Comparison of ENCODE assay signal across 9 cellular contexts in genomic region chr3:19887122-19887521, GRCh38. TPM values are rescaled to one million over a fixed set of nuclear protein-coding genes. Genes with fewer than 3 reads are reported as not detected.
A peak's percentile ranks its signal among the peaks of the same experiment; 100 is the strongest.
DNase-seq lines count a peak whose midpoint lies in the region; ATAC-seq, FAIRE-seq and TF ChIP-seq lines count a peak whose summit lies in the region.
"Not testable (repeated sequence)": the region's sequence is repeated elsewhere in the genome, so short reads cannot be mapped to it uniquely, and the experiment has no call there.
"Had no signal": no experiment of that assay in that cellular context is flagged by ENCODE, and none has a peak within 500 bp of the region (broad histone marks: within the 10 kb centered on the region; RNA-seq: fewer than 3 reads in every experiment).

No MANE protein-coding gene starts in this region.

- not testable (repeated sequence) for BruUV-seq in K562 (replicated peaks; lab: Mats Ljungman, UMichigan); HepG2 (replicated peaks; lab: Mats Ljungman, UMichigan)

- H3K27me3 ChIP-seq in K562 (ENCODE audit: control insufficient read depth in 2 of 2, insufficient read depth in 2 of 2, low read length in 2 of 2); HepG2 (ENCODE audit: control insufficient read depth in 1 of 2, insufficient read depth in 2 of 2, low read length in 2 of 2): not testable (repeated sequence)

- not testable (repeated sequence) for H4K20me1 ChIP-seq in K562 (replicated peaks; ENCODE audit: control insufficient read depth, insufficient read depth, low read length); HepG2 (ENCODE audit: insufficient read depth, low read length)

- FAIRE-seq in A549 (lab: Jason Lieb, UNC); K562 (lab: Jason Lieb, UNC); HepG2 (lab: Jason Lieb, UNC): not testable (repeated sequence)

- 91% methylated on average over 4 of the region's 4 CpGs for WGBS in A549 (ENCODE audit: missing lambda C conversion rate)
- 91% methylated on average over 3 of the region's 4 CpGs for WGBS in K562 (ENCODE audit: insufficient coverage, low coverage, missing lambda C conversion rate)
- WGBS in HepG2 (ENCODE audit: low lambda C conversion rate), result 29% methylated on average over 4 of the region's 4 CpGs

- H3K27me3 Mint-ChIP-seq in stimulated activated naive B cell treated with anti-CD40 and anti-IgM and Interleukin-4, amounts not matched to agents 10 μg/mL and 1 μg/mL and 100 μg/mL, for 72 hours, result not testable (repeated sequence)

- DNase-seq in A549 (ENCODE audit: low read depth in 1 of 2, low spot score in 1 of 2); K562 (ENCODE audit: extremely low read depth in 1 of 4, low spot score in 3 of 4); HepG2 (ENCODE audit: low spot score); stimulated activated naive B cell treated with anti-CD40 and anti-IgM and Interleukin-4, amounts not matched to agents 10 μg/mL and 1 μg/mL and 100 μg/mL, for 72 hours: not testable (repeated sequence)

- not testable (repeated sequence) for TF ChIP-seq EP300 in A549 (IDR thresholded peaks at IDR 0.05); K562 (IDR thresholded peaks at IDR 0.05; ENCODE audit: low read length); HepG2 (IDR thresholded peaks at IDR 0.05; ENCODE audit: low read depth in 2 of 2, low read length in 2 of 2); HepG2 (CRISPR knock-in tag; IDR thresholded peaks at IDR 0.05; ENCODE audit: borderline replicate concordance)

- H3K36me3 ChIP-seq in K562 (ENCODE audit: control insufficient read depth, insufficient read depth, low read length); HepG2 (replicated peaks in 1 of 2; ENCODE audit: control insufficient read depth in 1 of 2, insufficient read depth in 2 of 2, low read length in 2 of 2): not testable (repeated sequence)

- peak overlapping the region; percentile 39; the same call in 1 of the 3 replicates for H3K4me2 ChIP-seq in A549
- not testable (repeated sequence) for H3K4me2 ChIP-seq in K562 (ENCODE audit: insufficient read depth, low read length); HepG2 (ENCODE audit: low read depth, low read length)

- not testable (repeated sequence) for H3K4me3 Mint-ChIP-seq in stimulated activated naive B cell treated with anti-CD40 and anti-IgM and Interleukin-4, amounts not matched to agents 10 μg/mL and 1 μg/mL and 100 μg/mL, for 72 hours

- not testable (repeated sequence) for H3K9me3 Mint-ChIP-seq in stimulated activated naive B cell treated with anti-CD40 and anti-IgM and Interleukin-4, amounts not matched to agents 10 μg/mL and 1 μg/mL and 100 μg/mL, for 72 hours

- POLR2A ChIA-PET in A549 (lab: Yijun Ruan, JAX), result interaction anchor here (0.7 to 1.5 kb wide), 2 partner anchors 11 to 58 kb away, joined by 3 to 5 read pairs; no protein-coding TSS in a partner anchor
- POLR2A ChIA-PET in K562 (lab: Yijun Ruan, JAX), result interaction anchor here (2.6 to 3.0 kb wide), 2 partner anchors 11 to 61 kb away, joined by 10 to 12 read pairs; partner anchors contain the start of gene RAB5A
- POLR2A ChIA-PET in HepG2 (lab: Yijun Ruan, JAX), result not testable (repeated sequence)

- in situ Hi-C loops in K562 (cut with MboI); HepG2 (cut with HindIII; ENCODE audit: extremely low pct_ligation_motif_present, low pct_unique_long_range_greater_than_20kb): not testable (repeated sequence)

- not testable (repeated sequence) for TF ChIP-seq CTCF in A549 (IDR thresholded peaks at IDR 0.05); K562 (IDR thresholded peaks at IDR 0.05 in 2 of 3, conservative IDR thresholded peaks at IDR 0.05 in 1 of 3; ENCODE audit: insufficient read depth in 2 of 3, low read depth in 1 of 3, low read length in 3 of 3); HepG2 (CRISPR knock-in tag; IDR thresholded peaks at IDR 0.05)

- CTCF ChIA-PET in A549 (lab: Yijun Ruan, JAX), result interaction anchor here (0.6 to 2.3 kb wide), 10 partner anchors 9 to 1910 kb away, joined by 3 to 12 read pairs (median 3); partner anchors contain the start of genes EFHB and KAT2B
- CTCF ChIA-PET in K562 (lab: Yijun Ruan, JAX; ENCODE audit: low intra/inter-chr PET ratio); HepG2 (lab: Yijun Ruan, JAX; ENCODE audit: low intra/inter-chr PET ratio, low total read pairs): not testable (repeated sequence)

- TF ChIP-seq RAD21 in A549 (conservative IDR thresholded peaks at IDR 0.05 in 1 of 2, IDR thresholded peaks at IDR 0.05 in 1 of 2); K562 (CRISPR knock-in tag; conservative IDR thresholded peaks at IDR 0.05 in 1 of 2, IDR thresholded peaks at IDR 0.05 in 1 of 2); HepG2 (CRISPR knock-in tag; IDR thresholded peaks at IDR 0.05): not testable (repeated sequence)

- TF ChIP-seq POLR2A in A549 (IDR thresholded peaks at IDR 0.05; ENCODE audit: low read length); K562 (conservative IDR thresholded peaks at IDR 0.05); HepG2 (IDR thresholded peaks at IDR 0.05; ENCODE audit: insufficient read depth in 1 of 2, low read depth in 2 of 2, low read length in 2 of 2): not testable (repeated sequence)

- H3K4me1 Mint-ChIP-seq in stimulated activated naive B cell treated with anti-CD40 and anti-IgM and Interleukin-4, amounts not matched to agents 10 μg/mL and 1 μg/mL and 100 μg/mL, for 72 hours, result not testable (repeated sequence)

- not testable (repeated sequence) for H3K36me3 Mint-ChIP-seq in stimulated activated naive B cell treated with anti-CD40 and anti-IgM and Interleukin-4, amounts not matched to agents 10 μg/mL and 1 μg/mL and 100 μg/mL, for 72 hours

- H3K27ac ChIP-seq in A549, result peak overlapping the region; percentile 50 to 91; a peak in 5 of 6 replicates
- not testable (repeated sequence) for H3K27ac ChIP-seq in K562 (ENCODE audit: extremely low read depth, low read depth, low read length); HepG2 (ENCODE audit: extremely low read length, insufficient read depth, low read length)

- peak overlapping the region; percentile 20 for H3K27ac Mint-ChIP-seq in stimulated activated naive B cell treated with anti-CD40 and anti-IgM and Interleukin-4, amounts not matched to agents 10 μg/mL and 1 μg/mL and 100 μg/mL, for 72 hours

- ATAC-seq in A549; K562; HepG2; stimulated activated naive B cell treated with anti-CD40 and anti-IgM and Interleukin-4, amounts not matched to agents 10 μg/mL and 1 μg/mL and 100 μg/mL, for 72 hours (replicated peaks): not testable (repeated sequence)

- intact Hi-C loops in K562 (cut with micrococcal nuclease), result loop anchor here (5.0 kb wide), 4 partner anchors 45 to 435 kb away; partner anchors contain the start of genes EFHB and SGO1
- intact Hi-C loops in HepG2 (cut with micrococcal nuclease; ENCODE audit: unreplicated experiment), result loop anchor here (2.0 to 5.0 kb wide), 2 partner anchors 62 to 300 kb away; partner anchors contain the start of gene SGO1

- H3K4me3 ChIP-seq in A549; K562; HepG2 (replicated peaks in 1 of 3; ENCODE audit: insufficient read depth in 1 of 3, low read depth in 2 of 3, low read length in 3 of 3): not testable (repeated sequence)

- not testable (repeated sequence) for H3K9ac ChIP-seq in K562 (ENCODE audit: insufficient read depth in 1 of 2, low read depth in 2 of 2, low read length in 2 of 2); HepG2 (ENCODE audit: insufficient read depth, low read depth, low read length)

- not testable (repeated sequence) for H3K79me2 ChIP-seq in K562 (ENCODE audit: control insufficient read depth, insufficient read depth, low read length); HepG2 (ENCODE audit: insufficient read depth, low read length)

- not testable (repeated sequence) for H3K9me1 ChIP-seq in K562 (ENCODE audit: control insufficient read depth, insufficient read depth, low read length)

- H3K9me3 ChIP-seq in A549; K562 (replicated peaks; ENCODE audit: control insufficient read depth, insufficient read depth, low read depth, low read length); HepG2 (ENCODE audit: low read length): not testable (repeated sequence)

- 0 out of 2 replicates have a peak overlapping the region, but pooled peaks have one; percentile 40 for H2AFZ ChIP-seq in K562 (ENCODE audit: low read depth, low read length)
- H2AFZ ChIP-seq in HepG2 (ENCODE audit: low read length), result not testable (repeated sequence)

- H3K4me1 ChIP-seq in A549 (peaks cover 54% of the 10 kb centered on the region), K562 (replicated peaks in 1 of 2; ENCODE audit: control insufficient read depth in 2 of 2, insufficient read depth in 2 of 2, low read length in 2 of 2) (peaks cover 0 to 17% of the 10 kb centered on the region in 2 experiments; a peak in 3 of 5 replicates), HepG2 (ENCODE audit: insufficient read depth, low read length) (peaks cover 15% of the 10 kb centered on the region; the same call in 1 of the 2 replicates)

RNA-seq across cellular contexts. Expression of gene EFHB, which starts 46.9 kb away (rescaled TPM):
- polyA plus RNA-seq in A549 (2011; rRNA removed) (1.9 and 2.1 TPM in 2 replicates), A549 (2017; fragmentation: RNase III; extraction: RNeasy Plus Mini Kit Qiagen cat#74134 plus additional on column Dnase treatment) (2.1 to 2.8 TPM (median 2.7 TPM) in 3 replicates), K562 (2011; rRNA removed) (1.4 and 2.3 TPM in 2 replicates), K562 (2014; fragmentation: Illumina TruSeq; extraction: Trizol) (2.5 and 3.6 TPM in 2 replicates), K562 (2014; fragmentation: Nextera tagmentation; extraction: Ambion mirVana) (1 to 10 TPM; 1.5 to 2.0 TPM), K562 (2014; rRNA removed) (1.8 and 2.4 TPM in 2 replicates), HepG2 (2011; rRNA removed) (0.42 and 0.69 TPM in 2 replicates)
- polyA plus RNA-seq in A549 (2012; cell fraction: cytosol; rRNA removed), result 0.52 and 0.67 TPM in 2 replicates
- 0.29 and 0.92 TPM in 2 replicates for polyA plus RNA-seq in A549 (2012; cell fraction: nucleus; rRNA removed)
- 1.4 and 1.7 TPM in 2 replicates for polyA minus RNA-seq in A549 (2011; rRNA and poly(A)+ RNA removed)
- 2.6 and 4.1 TPM in 2 replicates for total RNA-seq in K562 (2011; cell fraction: chromatin; rRNA removed; ENCODE audit: low replicate concordance)
- 6.8 and 7.6 TPM in 2 replicates for total RNA-seq in K562 (2011; cell fraction: nucleolus; rRNA removed)
- total RNA-seq in K562 (2011; cell fraction: nucleoplasm; rRNA removed), result 7.9 and 9.7 TPM in 2 replicates
- total RNA-seq in K562 (2014; rRNA removed) (2.0 and 4.0 TPM in 2 replicates), K562 (2014; rRNA removed; fragmentation: Illumina TruSeq; extraction: Trizol) (1.6 and 1.7 TPM in 2 replicates), K562 (2015; rRNA removed; fragmentation: Illumina TruSeq; extraction: Trizol) (1.5 and 1.7 TPM in 2 replicates), K562 (2021) (1.5 and 2.0 TPM in 2 replicates), HepG2 (2016; rRNA removed; fragmentation: Illumina TruSeq; extraction: Trizol) (0.15 TPM in 1 of 2 replicates, not detected in the other)
- 0.86 and 1.1 TPM in 2 replicates for polyA plus RNA-seq in K562 (2011; cell fraction: cytosol; rRNA removed)
- 5.7 and 7.3 TPM in 2 replicates for polyA plus RNA-seq in K562 (2011; cell fraction: nucleus; rRNA removed)
- polyA plus RNA-seq in K562 (2012), result 2.5 and 2.6 TPM in 2 replicates
- polyA minus RNA-seq in K562 (2011; rRNA and poly(A)+ RNA removed), result 2.9 and 3.0 TPM in 2 replicates
- polyA minus RNA-seq in K562 (2011; cell fraction: cytosol; rRNA and poly(A)+ RNA removed), result 1.7 TPM in 1 of 2 replicates, not detected in the other
- polyA minus RNA-seq in K562 (2011; cell fraction: nucleus; rRNA and poly(A)+ RNA removed), result 6.3 and 8.2 TPM in 2 replicates
- total RNA-seq in HepG2 (2016; cell fraction: cytosol; rRNA removed; fragmentation: Illumina TruSeq; extraction: Trizol; ENCODE audit: low read depth), result not detected in 2 replicates
- 0.35 and 0.40 TPM in 2 replicates for total RNA-seq in HepG2 (2016; cell fraction: insoluble cytoplasmic fraction; rRNA removed; fragmentation: Illumina TruSeq; extraction: Trizol)
- 0.24 TPM in 1 of 2 replicates, not detected in the other for total RNA-seq in HepG2 (2016; cell fraction: membrane; rRNA removed; fragmentation: Illumina TruSeq; extraction: Trizol)
- total RNA-seq in HepG2 (2016; cell fraction: nucleus; rRNA removed; fragmentation: Illumina TruSeq; extraction: Trizol), result 0.50 TPM in 1 of 2 replicates, not detected in the other
- polyA plus RNA-seq in HepG2 (2011; cell fraction: cytosol; rRNA removed), result 0.38 TPM in 1 of 2 replicates, not detected in the other
- 0.14 and 1.0 TPM in 2 replicates for polyA plus RNA-seq in HepG2 (2011; cell fraction: nucleus; rRNA removed)
- polyA plus RNA-seq in HepG2 (2012), result 1.1 TPM in 1 of 2 replicates, not detected in the other
- polyA plus RNA-seq in HepG2 (2016; cell fraction: cytosol; fragmentation: Illumina TruSeq; extraction: Trizol; ENCODE audit: low read depth), result 0.28 TPM in 1 of 2 replicates, not detected in the other
- polyA plus RNA-seq in HepG2 (2016; cell fraction: insoluble cytoplasmic fraction; fragmentation: Illumina TruSeq; extraction: Trizol; ENCODE audit: low read depth), result 0.75 TPM in 1 of 2 replicates, not detected in the other
- not detected in 2 replicates for polyA plus RNA-seq in HepG2 (2016; cell fraction: membrane; fragmentation: Illumina TruSeq; extraction: Trizol; ENCODE audit: low read depth)
- polyA plus RNA-seq in HepG2 (2016; cell fraction: nucleus; fragmentation: Illumina TruSeq; extraction: Trizol; ENCODE audit: insufficient read depth, low read depth), result not detected in 2 replicates
- 3.6 and 4.1 TPM in 2 replicates for polyA minus RNA-seq in HepG2 (2011; rRNA and poly(A)+ RNA removed; ENCODE audit: low replicate concordance)
- 1.2 TPM in 1 of 2 replicates, not detected in the other for polyA minus RNA-seq in HepG2 (2011; cell fraction: cytosol; rRNA and poly(A)+ RNA removed)
- 3.5 and 6.1 TPM in 2 replicates for polyA minus RNA-seq in HepG2 (2011; cell fraction: nucleus; rRNA and poly(A)+ RNA removed)
- total RNA-seq: A673, Calu3, Daoy had no signal
- polyA plus RNA-seq: CD4-positive, alpha-beta memory T cell; CD8-positive, alpha-beta memory T cell had no signal

RNA-seq across cellular contexts. Expression of gene RAB5A, which starts 59.8 kb away (rescaled TPM):
- 51.5 and 66.6 TPM in 2 replicates for polyA plus RNA-seq in A549 (2011; rRNA removed)
- 15.3 and 16.9 TPM in 2 replicates for polyA plus RNA-seq in A549 (2012; cell fraction: cytosol; rRNA removed)
- 6.9 and 7.7 TPM in 2 replicates for polyA plus RNA-seq in A549 (2012; cell fraction: nucleus; rRNA removed)
- polyA plus RNA-seq in A549 (2017; fragmentation: RNase III; extraction: RNeasy Plus Mini Kit Qiagen cat#74134 plus additional on column Dnase treatment), result 41.2 to 43.9 TPM (median 43.2 TPM) in 3 replicates
- 13.4 and 14.3 TPM in 2 replicates for polyA minus RNA-seq in A549 (2011; rRNA and poly(A)+ RNA removed)
- total RNA-seq in K562 (2011; cell fraction: chromatin; rRNA removed; ENCODE audit: low replicate concordance), result 45.0 and 88.5 TPM in 2 replicates
- 31.9 and 35.0 TPM in 2 replicates for total RNA-seq in K562 (2011; cell fraction: nucleolus; rRNA removed)
- total RNA-seq in K562 (2011; cell fraction: nucleoplasm; rRNA removed), result 38.7 and 58.9 TPM in 2 replicates
- total RNA-seq in K562 (2014; rRNA removed), result 35.9 and 49.0 TPM in 2 replicates
- 50.5 and 56.9 TPM in 2 replicates for total RNA-seq in K562 (2014; rRNA removed; fragmentation: Illumina TruSeq; extraction: Trizol)
- 60.9 and 64.2 TPM in 2 replicates for total RNA-seq in K562 (2015; rRNA removed; fragmentation: Illumina TruSeq; extraction: Trizol)
- total RNA-seq in K562 (2021), result 50.0 and 52.7 TPM in 2 replicates
- polyA plus RNA-seq in K562 (2011; rRNA removed), result 36.7 and 47.2 TPM in 2 replicates
- 18.8 and 20.0 TPM in 2 replicates for polyA plus RNA-seq in K562 (2011; cell fraction: cytosol; rRNA removed)
- 15.8 and 17.9 TPM in 2 replicates for polyA plus RNA-seq in K562 (2011; cell fraction: nucleus; rRNA removed)
- polyA plus RNA-seq in K562 (2012), result 38.1 and 50.5 TPM in 2 replicates
- polyA plus RNA-seq in K562 (2014; fragmentation: Illumina TruSeq; extraction: Trizol), result 52.5 and 58.4 TPM in 2 replicates
- 10 to 100 TPM; 28.3 to 31.3 TPM for polyA plus RNA-seq in K562 (2014; fragmentation: Nextera tagmentation; extraction: Ambion mirVana)
- 36.8 and 42.7 TPM in 2 replicates for polyA plus RNA-seq in K562 (2014; rRNA removed)
- 65.6 and 73.3 TPM in 2 replicates for polyA minus RNA-seq in K562 (2011; rRNA and poly(A)+ RNA removed)
- polyA minus RNA-seq in K562 (2011; cell fraction: cytosol; rRNA and poly(A)+ RNA removed), result 28.4 and 37.9 TPM in 2 replicates
- 37.8 and 56.4 TPM in 2 replicates for polyA minus RNA-seq in K562 (2011; cell fraction: nucleus; rRNA and poly(A)+ RNA removed)
- 27.1 and 29.3 TPM in 2 replicates for total RNA-seq in HepG2 (2016; rRNA removed; fragmentation: Illumina TruSeq; extraction: Trizol)
- total RNA-seq in HepG2 (2016; cell fraction: cytosol; rRNA removed; fragmentation: Illumina TruSeq; extraction: Trizol; ENCODE audit: low read depth), result 7.2 and 7.8 TPM in 2 replicates
- 28.1 and 29.7 TPM in 2 replicates for total RNA-seq in HepG2 (2016; cell fraction: insoluble cytoplasmic fraction; rRNA removed; fragmentation: Illumina TruSeq; extraction: Trizol)
- total RNA-seq in HepG2 (2016; cell fraction: membrane; rRNA removed; fragmentation: Illumina TruSeq; extraction: Trizol), result 17.7 and 19.4 TPM in 2 replicates
- total RNA-seq in HepG2 (2016; cell fraction: nucleus; rRNA removed; fragmentation: Illumina TruSeq; extraction: Trizol), result 22.2 and 30.9 TPM in 2 replicates
- 13.5 and 16.0 TPM in 2 replicates for polyA plus RNA-seq in HepG2 (2011; rRNA removed)
- 10.8 and 15.7 TPM in 2 replicates for polyA plus RNA-seq in HepG2 (2011; cell fraction: cytosol; rRNA removed)
- 9.6 and 10.9 TPM in 2 replicates for polyA plus RNA-seq in HepG2 (2011; cell fraction: nucleus; rRNA removed)
- 27.0 and 29.9 TPM in 2 replicates for polyA plus RNA-seq in HepG2 (2012)
- polyA plus RNA-seq in HepG2 (2016; cell fraction: cytosol; fragmentation: Illumina TruSeq; extraction: Trizol; ENCODE audit: low read depth), result 4.6 and 5.0 TPM in 2 replicates
- polyA plus RNA-seq in HepG2 (2016; cell fraction: insoluble cytoplasmic fraction; fragmentation: Illumina TruSeq; extraction: Trizol; ENCODE audit: low read depth), result 37.8 and 40.1 TPM in 2 replicates
- 12.8 and 13.1 TPM in 2 replicates for polyA plus RNA-seq in HepG2 (2016; cell fraction: membrane; fragmentation: Illumina TruSeq; extraction: Trizol; ENCODE audit: low read depth)
- polyA plus RNA-seq in HepG2 (2016; cell fraction: nucleus; fragmentation: Illumina TruSeq; extraction: Trizol; ENCODE audit: insufficient read depth, low read depth), result 26.3 and 28.6 TPM in 2 replicates
- polyA minus RNA-seq in HepG2 (2011; rRNA and poly(A)+ RNA removed; ENCODE audit: low replicate concordance), result 9.5 and 10.5 TPM in 2 replicates
- polyA minus RNA-seq in HepG2 (2011; cell fraction: cytosol; rRNA and poly(A)+ RNA removed), result 21.7 and 23.8 TPM in 2 replicates
- polyA minus RNA-seq in HepG2 (2011; cell fraction: nucleus; rRNA and poly(A)+ RNA removed), result 51.0 and 64.8 TPM in 2 replicates
